In the genomic region with DNA sequence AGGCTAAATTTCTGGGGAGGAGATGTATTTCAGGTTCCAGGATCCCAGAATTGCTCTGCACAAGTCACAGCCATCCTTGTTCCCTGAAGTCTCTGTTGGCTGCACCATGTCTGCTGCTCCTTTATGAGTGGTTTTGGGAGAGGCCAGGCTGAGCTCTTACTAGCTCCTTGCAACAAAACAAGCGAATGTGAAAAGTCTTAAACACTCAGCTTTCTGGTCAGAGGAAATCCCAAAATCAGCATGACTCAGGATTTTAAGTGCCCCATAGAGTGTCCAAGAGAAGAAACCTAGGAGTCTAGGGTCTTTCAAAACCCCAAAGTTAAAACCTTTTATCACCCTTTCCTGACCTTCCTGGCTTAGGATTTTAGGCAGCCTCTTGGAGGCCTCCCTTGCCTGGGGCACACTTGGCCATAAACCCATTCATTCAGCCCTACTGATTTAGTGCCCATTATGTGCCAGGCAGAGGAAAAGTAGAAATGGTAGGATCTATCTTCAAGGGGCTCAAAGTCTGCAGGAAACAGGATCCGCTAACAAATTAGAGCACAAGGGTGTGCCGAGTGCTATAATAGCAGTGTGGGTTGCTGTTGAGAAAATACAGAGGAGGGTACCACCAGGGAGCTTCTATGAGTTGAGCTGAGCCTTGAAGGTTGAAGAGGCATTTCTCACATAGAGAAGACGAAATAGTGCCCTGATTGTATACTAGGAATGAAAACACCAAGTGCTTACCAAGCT, we compare ENCODE assay signal across 1 cellular context.
TF ChIP-seq lines count a peak whose summit lies in the region.

No MANE protein-coding gene starts in this region.

TF ChIP-seq in endothelial cell of umbilical vein, 7 proteins besides CTCF, POLR2A, EP300 and RAD21:
- TF ChIP-seq EZH2 (IDR thresholded peaks at IDR 0.05; ENCODE audit: borderline replicate concordance, low read depth, low read length, severe bottlenecking) (no peak), MYC (IDR thresholded peaks at IDR 0.05; ENCODE audit: low read depth, low read length) (no peak), GATA2 (IDR thresholded peaks at IDR 0.05; ENCODE audit: insufficient read depth, insufficient read length, low read depth, low read length) (no peak), FOS (IDR thresholded peaks at IDR 0.05; ENCODE audit: borderline replicate concordance, insufficient read depth, low read length) (no peak), JUN (IDR thresholded peaks at IDR 0.05; ENCODE audit: borderline replicate concordance, insufficient read depth, insufficient read length, low read depth) (no peak), POLR2AphosphoS5 (IDR thresholded peaks at IDR 0.05; ENCODE audit: insufficient read depth, low read depth, low read length) (no peak)
- TF ChIP-seq, protein P1, sequence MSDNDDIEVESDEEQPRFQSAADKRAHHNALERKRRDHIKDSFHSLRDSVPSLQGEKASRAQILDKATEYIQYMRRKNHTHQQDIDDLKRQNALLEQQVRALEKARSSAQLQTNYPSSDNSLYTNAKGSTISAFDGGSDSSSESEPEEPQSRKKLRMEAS (IDR thresholded peaks at IDR 0.05; ENCODE audit: insufficient read depth, insufficient read length) = no peak
